Comparison of ENCODE assay signal across 2 cellular contexts in genomic region chr10:123129553-123130271, GRCh38.
TF ChIP-seq lines count a peak whose summit lies in the region.

No MANE protein-coding gene starts in this region.

TF ChIP-seq in GM12878, 131 proteins besides CTCF, POLR2A, EP300 and RAD21:
- no peak for TF ChIP-seq FOXK2 (IDR thresholded peaks at IDR 0.05)
- no peak for TF ChIP-seq PML (IDR thresholded peaks at IDR 0.05; ENCODE audit: low read length)
- TF ChIP-seq POLR2AphosphoS5 (IDR thresholded peaks at IDR 0.05; ENCODE audit: low read length) = no peak
- TF ChIP-seq SUZ12 (IDR thresholded peaks at IDR 0.05; ENCODE audit: unreplicated experiment) = no peak
- no peak for TF ChIP-seq ZBTB40 (IDR thresholded peaks at IDR 0.05; ENCODE audit: borderline replicate concordance)
- 0 out of 2 replicates have a peak, but pooled peaks have one; percentile 28 for TF ChIP-seq RUNX3 (IDR thresholded peaks at IDR 0.05; ENCODE audit: low read length)
- no peak for TF ChIP-seq SKIL (IDR thresholded peaks at IDR 0.05; ENCODE audit: low read depth, poor library complexity, severe bottlenecking)
- TF ChIP-seq, protein P1, sequence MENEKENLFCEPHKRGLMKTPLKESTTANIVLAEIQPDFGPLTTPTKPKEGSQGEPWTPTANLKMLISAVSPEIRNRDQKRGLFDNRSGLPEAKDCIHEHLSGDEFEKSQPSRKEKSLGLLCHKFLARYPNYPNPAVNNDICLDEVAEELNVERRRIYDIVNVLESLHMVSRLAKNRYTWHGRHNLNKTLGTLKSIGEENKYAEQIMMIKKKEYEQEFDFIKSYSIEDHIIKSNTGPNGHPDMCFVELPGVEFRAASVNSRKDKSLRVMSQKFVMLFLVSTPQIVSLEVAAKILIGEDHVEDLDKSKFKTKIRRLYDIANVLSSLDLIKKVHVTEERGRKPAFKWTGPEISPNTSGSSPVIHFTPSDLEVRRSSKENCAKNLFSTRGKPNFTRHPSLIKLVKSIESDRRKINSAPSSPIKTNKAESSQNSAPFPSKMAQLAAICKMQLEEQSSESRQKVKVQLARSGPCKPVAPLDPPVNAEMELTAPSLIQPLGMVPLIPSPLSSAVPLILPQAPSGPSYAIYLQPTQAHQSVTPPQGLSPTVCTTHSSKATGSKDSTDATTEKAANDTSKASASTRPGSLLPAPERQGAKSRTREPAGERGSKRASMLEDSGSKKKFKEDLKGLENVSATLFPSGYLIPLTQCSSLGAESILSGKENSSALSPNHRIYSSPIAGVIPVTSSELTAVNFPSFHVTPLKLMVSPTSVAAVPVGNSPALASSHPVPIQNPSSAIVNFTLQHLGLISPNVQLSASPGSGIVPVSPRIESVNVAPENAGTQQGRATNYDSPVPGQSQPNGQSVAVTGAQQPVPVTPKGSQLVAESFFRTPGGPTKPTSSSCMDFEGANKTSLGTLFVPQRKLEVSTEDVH (IDR thresholded peaks at IDR 0.05; ENCODE audit: low read depth, partially characterized antibody) = no peak

TF ChIP-seq in HepG2, 621 proteins besides CTCF, POLR2A, EP300 and RAD21:
- TF ChIP-seq CEBPB (IDR thresholded peaks at IDR 0.05; ENCODE audit: borderline replicate concordance, low read depth, low read length) (no peak), ZNF597 (CRISPR knock-in tag; IDR thresholded peaks at IDR 0.05) (no peak), ZNF776 (CRISPR knock-in tag; IDR thresholded peaks at IDR 0.05) (no peak), DNMT1 (CRISPR knock-in tag; IDR thresholded peaks at IDR 0.05) (no peak), ZNF615 (CRISPR knock-in tag; IDR thresholded peaks at IDR 0.05; ENCODE audit: borderline replicate concordance) (no peak), ZNF772 (CRISPR knock-in tag; IDR thresholded peaks at IDR 0.05) (no peak), ZNF225 (CRISPR knock-in tag; IDR thresholded peaks at IDR 0.05) (no peak), MAFF (IDR thresholded peaks at IDR 0.05; ENCODE audit: low read depth, low read length) (peak; percentile 69), MAFK (conservative IDR thresholded peaks at IDR 0.05 in 1 of 2, IDR thresholded peaks at IDR 0.05 in 1 of 2; ENCODE audit: low read length in 2 of 2) (peak; percentile 47 to 79; a peak in 3 of 4 replicates), XBP1 (CRISPR knock-in tag; IDR thresholded peaks at IDR 0.05) (no peak), SOX6 (IDR thresholded peaks at IDR 0.05) (no peak), SOX6 (CRISPR knock-in tag; IDR thresholded peaks at IDR 0.05) (no peak)
